ENCODE assay signal across 12 cellular contexts in genomic region chr9:93464876-93465275, GRCh38. TPM values are rescaled to one million over a fixed set of nuclear protein-coding genes. Genes with fewer than 3 reads are reported as not detected.
DNase-seq lines count a peak whose midpoint lies in the region; ATAC-seq and FAIRE-seq lines count a peak whose summit lies in the region.
"Had no signal": no experiment of that assay in that cellular context is flagged by ENCODE, and none has a peak within 500 bp of the region (broad histone marks: within the 10 kb centered on the region; RNA-seq: fewer than 3 reads in every experiment).

No MANE protein-coding gene starts in this region.

- no peaks in the 10 kb centered on the region for H3K9me3 Mint-ChIP-seq in stimulated activated naive CD8-positive, alpha-beta T cell treated with anti-CD3 and anti-CD28 coated beads, Interleukin-15, Interleukin-2, amounts not matched to agents 100 ng/mL and 50 ng/mL, for 24 hours
- H3K9me3 Mint-ChIP-seq in T-helper 2 cell treated with Interferon-gamma antibody and Interleukin-4, amounts not matched to agents 5 μg/mL and 100 μg/mL, for 36 hours = no peaks in the 10 kb centered on the region
- no peaks in the 10 kb centered on the region for H3K9me3 Mint-ChIP-seq in immature natural killer cell
- H3K9me3 Mint-ChIP-seq: neural progenitor cell had no signal

- FAIRE-seq in GM19239 (lab: Jason Lieb, UNC) = no peak
- FAIRE-seq: colon, RCC 7860 had no signal

- no peak for DNase-seq in stimulated activated naive CD8-positive, alpha-beta T cell treated with anti-CD3 and anti-CD28 coated beads, Interleukin-15, Interleukin-2, amounts not matched to agents 100 U/mL and 50 U/mL, for 24 hours
- DNase-seq in T-helper 2 cell treated with Interferon-gamma antibody and Interleukin-4, amounts not matched to agents 5 μg/mL and 100 μg/mL, for 36 hours (ENCODE audit: low spot score) = no peak
- DNase-seq in immature natural killer cell = no peak
- no peak for DNase-seq in stimulated activated CD4-positive, alpha-beta T cell treated with anti-CD3 and anti-CD28 coated beads, Interleukin-12 subunit alpha, Interleukin-12 subunit beta, amount 100 ng/mL, for 4 hours
- DNase-seq in GM19239 (ENCODE audit: insufficient read length, low spot score) = no peak
- DNase-seq: Caco-2 had no signal

- H3K4me3 Mint-ChIP-seq in stimulated activated naive CD8-positive, alpha-beta T cell treated with anti-CD3 and anti-CD28 coated beads, Interleukin-15, Interleukin-2, amounts not matched to agents 100 ng/mL and 50 ng/mL, for 24 hours = peak overlapping the region; percentile 63
- peak overlapping the region; percentile 80 for H3K4me3 Mint-ChIP-seq in T-helper 2 cell treated with Interferon-gamma antibody and Interleukin-4, amounts not matched to agents 5 μg/mL and 100 μg/mL, for 36 hours
- peak overlapping the region in 3 of 5 donors; percentile 28 to 65 (median 36) for H3K4me3 Mint-ChIP-seq in immature natural killer cell
- H3K4me3 Mint-ChIP-seq: neural progenitor cell had no signal

- ATAC-seq in stimulated activated naive CD8-positive, alpha-beta T cell treated with anti-CD3 and anti-CD28 coated beads, Interleukin-15, Interleukin-2, amounts not matched to agents 100 U/mL and 50 U/mL, for 24 hours = no peak
- ATAC-seq in GM21447 (IDR thresholded peaks at IDR 0.05; ENCODE audit: unreplicated experiment) = no peak
- ATAC-seq in GM18519 (IDR thresholded peaks at IDR 0.05; ENCODE audit: low FRiP score, unreplicated experiment) = no peak

- peak overlapping the region; percentile 88 for H3K27ac Mint-ChIP-seq in stimulated activated naive CD8-positive, alpha-beta T cell treated with anti-CD3 and anti-CD28 coated beads, Interleukin-15, Interleukin-2, amounts not matched to agents 100 ng/mL and 50 ng/mL, for 24 hours
- H3K27ac Mint-ChIP-seq in T-helper 2 cell treated with Interferon-gamma antibody and Interleukin-4, amounts not matched to agents 5 μg/mL and 100 μg/mL, for 36 hours = peak overlapping the region; percentile 92
- H3K27ac Mint-ChIP-seq in immature natural killer cell = peak overlapping the region; percentile 22 to 86 (median 68)
- H3K27ac Mint-ChIP-seq: neural progenitor cell had no signal

- H3K4me1 Mint-ChIP-seq in stimulated activated naive CD8-positive, alpha-beta T cell treated with anti-CD3 and anti-CD28 coated beads, Interleukin-15, Interleukin-2, amounts not matched to agents 100 ng/mL and 50 ng/mL, for 24 hours (ENCODE audit: low read depth) = peaks cover 89% of the 10 kb centered on the region
- peaks cover 84% of the 10 kb centered on the region for H3K4me1 Mint-ChIP-seq in T-helper 2 cell treated with Interferon-gamma antibody and Interleukin-4, amounts not matched to agents 5 μg/mL and 100 μg/mL, for 36 hours (ENCODE audit: low read depth)
- peaks cover 85 to 88% of the 10 kb centered on the region in 2 donors for H3K4me1 Mint-ChIP-seq in immature natural killer cell

- H3K36me3 Mint-ChIP-seq in stimulated activated naive CD8-positive, alpha-beta T cell treated with anti-CD3 and anti-CD28 coated beads, Interleukin-15, Interleukin-2, amounts not matched to agents 100 ng/mL and 50 ng/mL, for 24 hours (ENCODE audit: low read depth) = peaks cover 16% of the 10 kb centered on the region
- H3K36me3 Mint-ChIP-seq in T-helper 2 cell treated with Interferon-gamma antibody and Interleukin-4, amounts not matched to agents 5 μg/mL and 100 μg/mL, for 36 hours (ENCODE audit: low read depth) = peaks cover 43% of the 10 kb centered on the region
- no peaks in the 10 kb centered on the region for H3K36me3 Mint-ChIP-seq in immature natural killer cell

- no peaks in the 10 kb centered on the region for H3K27me3 Mint-ChIP-seq in stimulated activated naive CD8-positive, alpha-beta T cell treated with anti-CD3 and anti-CD28 coated beads, Interleukin-15, Interleukin-2, amounts not matched to agents 100 ng/mL and 50 ng/mL, for 24 hours
- no peaks in the 10 kb centered on the region for H3K27me3 Mint-ChIP-seq in T-helper 2 cell treated with Interferon-gamma antibody and Interleukin-4, amounts not matched to agents 5 μg/mL and 100 μg/mL, for 36 hours (ENCODE audit: low read depth)
- H3K27me3 Mint-ChIP-seq in immature natural killer cell (ENCODE audit: low read depth in 3 of 3) = no peaks in the 10 kb centered on the region

RNA-seq across cellular contexts. Expression of gene FAM120AOS, which starts 11.5 kb away (rescaled TPM):
- polyA plus RNA-seq in immature natural killer cell = 100 to 1,000 TPM in 1 of 3 donors, 10 to 100 TPM in 2; 52.5 to 109 (median 67.4) TPM

RNA-seq across cellular contexts. Expression of gene FAM120A, which starts 13.4 kb away (rescaled TPM):
- 10 to 100 TPM in 1 of 3 donors, 1 to 10 TPM in 2; 6.2 to 16.0 (median 6.9) TPM for polyA plus RNA-seq in immature natural killer cell
